20 cellular contexts compared by ENCODE assay signal in genomic region chr19:34246340-34246739, GRCh38.
"Had no signal": no experiment of that assay in that cellular context is flagged by ENCODE, and none has a peak within 500 bp of the region (broad histone marks: within the 10 kb centered on the region; RNA-seq: fewer than 3 reads in every experiment).

No MANE protein-coding gene starts in this region.

- H3K9me3 Mint-ChIP-seq: natural killer cell; stimulated activated memory B cell treated with anti-CD40 and anti-IgM and Interleukin-4, amounts not matched to agents 10 μg/mL and 1 μg/mL and 100 μg/mL, for 72 hours; stimulated activated naive CD8-positive, alpha-beta T cell treated with anti-CD3 and anti-CD28 coated beads, Interleukin-15, Interleukin-2, amounts not matched to agents 100 ng/mL and 50 ng/mL, for 24 hours had no signal

- H3K36me3 ChIP-seq: heart left ventricle, prostate gland, right lobe of liver, spleen, tibial artery, upper lobe of left lung, uterus had no signal

- H3K27me3 Mint-ChIP-seq: stimulated activated memory B cell treated with anti-CD40 and anti-IgM and Interleukin-4, amounts not matched to agents 10 μg/mL and 1 μg/mL and 100 μg/mL, for 72 hours; stimulated activated naive CD8-positive, alpha-beta T cell treated with anti-CD3 and anti-CD28 coated beads, Interleukin-15, Interleukin-2, amounts not matched to agents 100 ng/mL and 50 ng/mL, for 24 hours had no signal

- H3K36me3 Mint-ChIP-seq: natural killer cell; stimulated activated memory B cell treated with anti-CD40 and anti-IgM and Interleukin-4, amounts not matched to agents 10 μg/mL and 1 μg/mL and 100 μg/mL, for 72 hours had no signal

- H3K4me1 Mint-ChIP-seq: natural killer cell had no signal

- DNase-seq: cortex of kidney; dorsolateral prefrontal cortex; effector CD8-positive, alpha-beta T cell; heart left ventricle; hippocampal formation; kidney glomerular epithelial cell; natural killer cell; occipital lobe; right lobe of liver; spleen; stimulated activated CD4-positive, alpha-beta T cell treated with anti-CD3 and anti-CD28 coated beads, Interleukin-15, amount 100 ng/mL, for 24 hours; stimulated activated CD4-positive, alpha-beta T cell treated with anti-CD3 and anti-CD28 coated beads, Interleukin-1b, Interleukin-23, amount 100 ng/mL, for 48 hours; stimulated activated CD4-positive, alpha-beta T cell treated with anti-CD3 and anti-CD28 coated beads, Interleukin-4, amount 100 ng/mL, for 24 hours; tibial artery; upper lobe of left lung; uterus had no signal

- H3K27me3 ChIP-seq: dorsolateral prefrontal cortex, heart left ventricle, right lobe of liver, spleen, tibial artery, upper lobe of left lung, uterus had no signal

- H3K27ac Mint-ChIP-seq: natural killer cell; stimulated activated memory B cell treated with anti-CD40 and anti-IgM and Interleukin-4, amounts not matched to agents 10 μg/mL and 1 μg/mL and 100 μg/mL, for 72 hours; stimulated activated naive CD8-positive, alpha-beta T cell treated with anti-CD3 and anti-CD28 coated beads, Interleukin-15, Interleukin-2, amounts not matched to agents 100 ng/mL and 50 ng/mL, for 24 hours had no signal

- H3K4me3 ChIP-seq: dorsolateral prefrontal cortex, heart left ventricle, prostate gland, right lobe of liver, spleen, tibial artery, upper lobe of left lung, uterus had no signal

- H3K4me1 ChIP-seq: parathyroid adenoma, prostate gland, right lobe of liver, spleen, tibial artery, upper lobe of left lung, uterus had no signal

- ATAC-seq: heart left ventricle; natural killer cell; right lobe of liver; stimulated activated memory B cell treated with anti-CD40 and anti-IgM and Interleukin-4, amounts not matched to agents 10 μg/mL and 1 μg/mL and 100 μg/mL, for 72 hours had no signal

- H3K27ac ChIP-seq: heart left ventricle, parathyroid adenoma, prostate gland, right lobe of liver, spleen, tibial artery, upper lobe of left lung, uterus had no signal

- H3K4me3 Mint-ChIP-seq: natural killer cell; stimulated activated memory B cell treated with anti-CD40 and anti-IgM and Interleukin-4, amounts not matched to agents 10 μg/mL and 1 μg/mL and 100 μg/mL, for 72 hours; stimulated activated naive CD8-positive, alpha-beta T cell treated with anti-CD3 and anti-CD28 coated beads, Interleukin-15, Interleukin-2, amounts not matched to agents 100 ng/mL and 50 ng/mL, for 24 hours had no signal

- H3K9me3 ChIP-seq: heart left ventricle, prostate gland, right lobe of liver, spleen, tibial artery, upper lobe of left lung, uterus had no signal

- H3K9ac ChIP-seq: parathyroid adenoma had no signal
